In the genomic region with DNA sequence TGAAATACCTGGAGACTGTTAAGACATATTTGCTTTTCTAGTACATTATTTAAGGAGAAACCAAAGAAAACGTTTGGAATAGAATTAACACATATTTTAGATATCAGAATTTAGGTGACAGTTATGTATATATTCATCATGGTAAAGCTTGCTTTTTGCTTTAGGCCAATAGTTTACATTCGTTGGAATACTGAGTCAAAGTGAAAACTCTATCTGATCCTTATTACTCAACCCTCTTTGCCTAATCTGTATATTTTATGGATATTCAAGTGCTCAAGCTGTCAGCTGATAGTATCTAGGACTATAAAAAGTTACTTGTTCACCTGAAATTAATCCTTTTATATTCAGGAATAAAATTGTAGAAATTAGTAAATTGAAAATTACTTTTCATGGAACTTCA, we compare ENCODE assay signal across 9 cellular contexts.
"Had no signal": no experiment of that assay in that cellular context is flagged by ENCODE, and none has a peak within 500 bp of the region (broad histone marks: within the 10 kb centered on the region; RNA-seq: fewer than 3 reads in every experiment).

No MANE protein-coding gene starts in this region.

- H3K27me3 Mint-ChIP-seq: IgD-negative memory B cell had no signal

- FAIRE-seq: HepG2, HTR-8/SVneo, K562 had no signal

- DNase-seq: IMR-90, KBM-7, KG1 had no signal

- H3K9ac ChIP-seq: KMS-11 had no signal

- ATAC-seq: HepG2, K562 had no signal

- H3K4me1 Mint-ChIP-seq: IgD-negative memory B cell had no signal

- H3K27ac ChIP-seq: HL-60, KMS-11 had no signal

- H3K4me2 ChIP-seq: KMS-11 had no signal

- H3K27ac Mint-ChIP-seq: IgD-negative memory B cell had no signal

- H3K4me3 Mint-ChIP-seq: IgD-negative memory B cell had no signal

- H3K4me3 ChIP-seq: K562 had no signal

- H3K9me3 Mint-ChIP-seq: IgD-negative memory B cell had no signal
